Comparison of ENCODE assay signal across 24 cellular contexts in genomic region chr7:121182281-121182680, GRCh38.
DNase-seq lines count a peak whose midpoint lies in the region; ATAC-seq, FAIRE-seq and TF ChIP-seq lines count a peak whose summit lies in the region.
"Had no signal": no experiment of that assay in that cellular context is flagged by ENCODE, and none has a peak within 500 bp of the region (broad histone marks: within the 10 kb centered on the region; RNA-seq: fewer than 3 reads in every experiment).

No MANE protein-coding gene starts in this region.

- TF ChIP-seq CTCF in OCI-LY7 (conservative IDR thresholded peaks at IDR 0.05; ENCODE audit: low read length) (no peak), coronary artery (IDR thresholded peaks at IDR 0.05) (no peak)

- H3K9me3 ChIP-seq in BLaER1 treated with 17β-estradiol and CSF1 and Interleukin-3, amounts not matched to agents 10 nM and 100 nM (replicated peaks in 1 of 11), result no peaks in the 10 kb centered on the region
- H3K9me3 ChIP-seq in OCI-LY7 (ENCODE audit: low read length), result no peaks in the 10 kb centered on the region
- H3K9me3 ChIP-seq in naive thymus-derived CD4-positive, alpha-beta T cell (ENCODE audit: control insufficient read depth in 2 of 3, low read length in 3 of 3), result no peaks in the 10 kb centered on the region
- H3K9me3 ChIP-seq: A549, Peyer's patch had no signal

- no TSS peak for BruUV-seq in OCI-LY7 (replicated peaks; lab: Mats Ljungman, UMichigan)

- H3K27ac Mint-ChIP-seq in naive B cell, result peak overlapping the region; percentile 81 to 93 (median 88)
- H3K27ac Mint-ChIP-seq in naive thymus-derived CD4-positive, alpha-beta T cell, result no peak overlapping the region
- H3K27ac Mint-ChIP-seq: CD14-positive monocyte; CD8-positive, alpha-beta memory T cell had no signal

- peak; percentile 66 for FAIRE-seq in GM19239 (lab: Jason Lieb, UNC)
- FAIRE-seq: A549, G401.6 had no signal

- POLR2A ChIA-PET in OCI-LY7 (lab: Charles Lee), result interaction anchor here (0.6 to 2.7 kb wide), 5 partner anchors 10 to 231 kb away, joined by 3 to 12 read pairs (median 5); no protein-coding TSS in a partner anchor
- POLR2A ChIA-PET in naive thymus-derived CD4-positive, alpha-beta T cell (lab: Charles Lee), result no interaction called here

- no peaks in the 10 kb centered on the region; a peak in 1 of 22 replicates for H3K36me3 ChIP-seq in BLaER1 treated with 17β-estradiol and CSF1 and Interleukin-3, amounts not matched to agents 10 nM and 100 nM
- no peaks in the 10 kb centered on the region for H3K36me3 ChIP-seq in OCI-LY7 (ENCODE audit: insufficient read depth, low read length)
- no peaks in the 10 kb centered on the region for H3K36me3 ChIP-seq in naive thymus-derived CD4-positive, alpha-beta T cell (ENCODE audit: control insufficient read depth in 2 of 3, insufficient read depth in 3 of 3, low read length in 3 of 3)
- H3K36me3 ChIP-seq: Peyer's patch had no signal

- no peaks in the 10 kb centered on the region for H3K9me2 ChIP-seq in OCI-LY7 (ENCODE audit: insufficient read depth, low read length)

- H3K4me2 ChIP-seq in BLaER1 treated with 17β-estradiol and CSF1 and Interleukin-3, amounts not matched to agents 10 nM and 100 nM, result peak overlapping the region; percentile 73 to 92 (median 82)
- peak overlapping the region; percentile 95 for H3K4me2 ChIP-seq in OCI-LY7 (ENCODE audit: low read length)
- H3K4me2 ChIP-seq: A549 had no signal

- H3K4me3 Mint-ChIP-seq in naive B cell, result peak overlapping the region in 7 of 8 donors; percentile 18 to 87 (median 55)
- H3K4me3 Mint-ChIP-seq in naive thymus-derived CD4-positive, alpha-beta T cell, result no peak overlapping the region
- H3K4me3 Mint-ChIP-seq: CD14-positive monocyte; CD8-positive, alpha-beta memory T cell had no signal

- H3K4me1 Mint-ChIP-seq in naive B cell, result peaks cover 50 to 77% (median 53%) of the 10 kb centered on the region in 3 donors
- peaks cover 0 to 7% (median 0%) of the 10 kb centered on the region in 7 donors for H3K4me1 Mint-ChIP-seq in naive thymus-derived CD4-positive, alpha-beta T cell

- peak overlapping the region in 9 of 11 experiments; percentile 67 to 93 (median 88); a peak in 18 of 22 replicates for H3K27ac ChIP-seq in BLaER1 treated with 17β-estradiol and CSF1 and Interleukin-3, amounts not matched to agents 10 nM and 100 nM
- peak overlapping the region; percentile 5 for H3K27ac ChIP-seq in OCI-LY7 (ENCODE audit: low read depth, low read length, poor library complexity, severe bottlenecking)
- H3K27ac ChIP-seq in naive thymus-derived CD4-positive, alpha-beta T cell (ENCODE audit: low read depth, low read length), result no peak overlapping the region
- H3K27ac ChIP-seq in coronary artery, result no peak overlapping the region
- H3K27ac ChIP-seq: A549 had no signal

- ATAC-seq in naive B cell (ENCODE audit: low read depth in 2 of 2), result no peak
- ATAC-seq in naive thymus-derived CD4-positive, alpha-beta T cell, result no peak
- ATAC-seq: A549 had no signal

- H3K27me3 Mint-ChIP-seq in naive B cell, result no peaks in the 10 kb centered on the region
- peaks cover 0 to 23% (median 18%) of the 10 kb centered on the region in 5 donors for H3K27me3 Mint-ChIP-seq in naive thymus-derived CD4-positive, alpha-beta T cell

- peak overlapping the region; percentile 87 for H2AFZ ChIP-seq in OCI-LY7 (ENCODE audit: low read length)

- peaks cover 85 to 100% (median 97%) of the 10 kb centered on the region in 10 experiments for H3K4me1 ChIP-seq in BLaER1 treated with 17β-estradiol and CSF1 and Interleukin-3, amounts not matched to agents 10 nM and 100 nM
- peaks cover 69% of the 10 kb centered on the region for H3K4me1 ChIP-seq in OCI-LY7 (ENCODE audit: insufficient read depth, low read length, poor library complexity, severe bottlenecking)
- no peaks in the 10 kb centered on the region for H3K4me1 ChIP-seq in naive thymus-derived CD4-positive, alpha-beta T cell (ENCODE audit: control insufficient read depth in 2 of 2, insufficient read depth in 2 of 2, low read length in 2 of 2)
- H3K4me1 ChIP-seq: A549 had no signal

- no peaks in the 10 kb centered on the region for H4K20me1 ChIP-seq in BLaER1 treated with 17β-estradiol and CSF1 and Interleukin-3, amounts not matched to agents 10 nM and 100 nM
- no peaks in the 10 kb centered on the region for H4K20me1 ChIP-seq in OCI-LY7 (ENCODE audit: insufficient read depth, low read length)

- H3K36me3 Mint-ChIP-seq in naive B cell, result peaks cover 14 to 15% of the 10 kb centered on the region in 2 donors
- no peaks in the 10 kb centered on the region for H3K36me3 Mint-ChIP-seq in naive thymus-derived CD4-positive, alpha-beta T cell
- H3K36me3 Mint-ChIP-seq: CD14-positive monocyte; CD8-positive, alpha-beta memory T cell had no signal

- H3K9me3 Mint-ChIP-seq in naive B cell, result peaks cover 0 to 7% (median 5%) of the 10 kb centered on the region in 7 donors
- no peaks in the 10 kb centered on the region for H3K9me3 Mint-ChIP-seq in naive thymus-derived CD4-positive, alpha-beta T cell
- H3K9me3 Mint-ChIP-seq: CD14-positive monocyte; CD8-positive, alpha-beta memory T cell had no signal

- intact Hi-C loops in OCI-LY7 (cut with micrococcal nuclease; ENCODE audit: unreplicated experiment) (loop anchor here (5.0 kb wide), 1 partner anchor 230 kb away; the partner anchor contains the start of gene ING3), posterior cingulate gyrus (cut with DNase I) (no loop called here)
- intact Hi-C loops in naive thymus-derived CD4-positive, alpha-beta T cell (cut with micrococcal nuclease), result no loop called here

- H3K4me3 ChIP-seq in BLaER1 treated with 17β-estradiol and CSF1 and Interleukin-3, amounts not matched to agents 10 nM and 100 nM, result peak overlapping the region in 2 of 10 experiments; percentile 42 to 46; a peak in 5 of 20 replicates
- H3K4me3 ChIP-seq in OCI-LY7 (ENCODE audit: low read depth, low read length, poor library complexity, severe bottlenecking) (no peak overlapping the region), coronary artery (no peak overlapping the region)
- no peak overlapping the region for H3K4me3 ChIP-seq in naive thymus-derived CD4-positive, alpha-beta T cell (ENCODE audit: low read length)
- H3K4me3 ChIP-seq: A549, Peyer's patch had no signal

- H3K27me3 ChIP-seq in BLaER1 treated with 17β-estradiol and CSF1 and Interleukin-3, amounts not matched to agents 10 nM and 100 nM, result no peaks in the 10 kb centered on the region
- H3K27me3 ChIP-seq in naive thymus-derived CD4-positive, alpha-beta T cell (ENCODE audit: control insufficient read depth in 2 of 2, insufficient read depth in 2 of 2, low read length in 2 of 2), result no peaks in the 10 kb centered on the region
- H3K27me3 ChIP-seq: Peyer's patch had no signal

- H3K79me2 ChIP-seq in OCI-LY7 (ENCODE audit: insufficient read depth, low read depth, low read length), result no peaks in the 10 kb centered on the region

- DNase-seq in GM19239 (ENCODE audit: insufficient read length, low spot score) (no peak), OCI-LY7 (ENCODE audit: low spot score) (no peak), naive B cell (no peak), posterior cingulate gyrus (no peak), coronary artery (ENCODE audit: low spot score) (no peak)
- DNase-seq in naive thymus-derived CD4-positive, alpha-beta T cell, result no peak
- no peak for DNase-seq in stimulated activated CD4-positive, alpha-beta T cell treated with anti-CD3 and anti-CD28 coated beads, Interleukin-1b, Interleukin-23, amount 100 ng/mL, for 48 hours
- DNase-seq: AML-193; CD8-positive, alpha-beta memory T cell; DMS153; GOT3; KBM-7; MV-4-11; NCI-H1105; NCI-H146; NCI-H2029; NCI-H526 treated with DMSO at 0.1 percent for 48 hours; OCI-M1; Peyer's patch; SHP77 treated with DMSO at 0.1 percent for 48 hours had no signal

- CTCF ChIA-PET in OCI-LY7 (lab: Charles Lee; ENCODE audit: unreplicated experiment), result no interaction called here
- CTCF ChIA-PET in naive thymus-derived CD4-positive, alpha-beta T cell (lab: Charles Lee), result no interaction called here

- H3K9ac ChIP-seq in BLaER1 treated with 17β-estradiol and CSF1 and Interleukin-3, amounts not matched to agents 10 nM and 100 nM, result peak overlapping the region in 9 of 11 experiments; percentile 4 to 76 (median 71); a peak in 16 of 22 replicates

Comparison
In these comparisons a context has a peak if more than half of its experiments do, and no peak if none do; other contexts are left out.
1. H3K27ac ChIP-seq: peak in BLaER1 treated with 17β-estradiol and CSF1 and Interleukin-3, amounts not matched to agents 10 nM and 100 nM (9 of 11) and OCI-LY7 (single experiment); none in naive thymus-derived CD4-positive, alpha-beta T cell (single experiment) and coronary artery (0 of 2).
2. H3K27ac Mint-ChIP-seq: peak in naive B cell (6 of 6); none in naive thymus-derived CD4-positive, alpha-beta T cell (0 of 9).
3. H3K4me3 Mint-ChIP-seq: peak in naive B cell (7 of 8); none in naive thymus-derived CD4-positive, alpha-beta T cell (0 of 10).